ENCODE assay signal across 8 cellular contexts in the genomic region with DNA sequence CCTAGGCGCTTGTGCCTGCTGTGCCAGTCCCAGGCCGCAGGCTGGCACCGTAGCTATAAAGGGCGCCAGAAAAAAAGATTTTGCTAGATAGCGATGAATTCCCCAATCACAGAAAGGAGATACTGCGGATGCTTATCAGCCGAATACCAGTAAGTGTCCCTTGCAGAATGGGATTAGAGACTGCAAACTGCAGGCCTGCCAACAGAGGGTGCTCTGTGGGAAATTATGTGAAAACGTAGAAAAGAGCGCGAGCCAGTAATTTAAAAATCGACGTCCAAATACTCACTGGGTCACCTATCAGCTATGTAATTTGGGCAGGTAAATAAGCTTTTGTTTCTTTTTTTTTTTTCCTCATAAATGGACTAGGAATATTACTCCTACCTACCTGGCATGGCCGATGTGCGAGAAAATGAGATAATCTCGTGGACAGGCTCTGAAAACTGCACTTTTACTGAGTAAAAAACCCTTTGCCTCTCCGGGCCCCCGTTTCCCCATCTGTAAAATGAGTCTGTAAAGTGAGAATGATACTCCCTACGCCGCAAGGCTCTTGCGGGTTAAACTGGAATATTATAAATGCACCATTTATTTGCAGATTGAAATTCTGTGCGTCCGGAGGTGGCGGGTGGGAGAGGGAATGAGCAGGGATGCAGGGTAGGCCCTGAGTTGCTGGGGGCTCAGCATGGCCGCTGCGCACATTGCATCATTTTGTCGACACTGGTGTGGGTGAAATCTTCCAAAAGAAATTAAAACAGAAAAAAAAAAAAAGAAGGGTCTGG. TPM values are rescaled to one million over a fixed set of nuclear protein-coding genes. Genes with fewer than 3 reads are reported as not detected.
DNase-seq lines count a peak whose midpoint lies in the region; ATAC-seq and TF ChIP-seq lines count a peak whose summit lies in the region.

No MANE protein-coding gene starts in this region.

- ATAC-seq in HG02884 (IDR thresholded peaks at IDR 0.05; ENCODE audit: unreplicated experiment), result peak; percentile 37
- no peak for ATAC-seq in HG03571 (IDR thresholded peaks at IDR 0.05; ENCODE audit: unreplicated experiment)

- peak; percentile 62 for DNase-seq in GM12864 (ENCODE audit: low read depth)
- DNase-seq in NCI-H2196 treated with DMSO at 0.1 percent for 48 hours (lab: John Stamatoyannopoulos, UW; ENCODE audit: unreplicated experiment), result peak; percentile 74
- DNase-seq in central memory CD4-positive, alpha-beta T cell, result peak; percentile 60
- DNase-seq in kidney epithelial cell (ENCODE audit: low read depth), result no peak
- DNase-seq in stimulated activated CD4-positive, alpha-beta T cell treated with anti-CD3 and anti-CD28 coated beads, Interleukin-15, amount 100 ng/mL, for 1 hour (ENCODE audit: low read depth in 1 of 2, low spot score in 1 of 2), result peak; percentile 26 to 49

- H3K27me3 ChIP-seq in kidney epithelial cell (ENCODE audit: control insufficient read depth, insufficient read depth, low read length), result no peaks in the 10 kb centered on the region

- H3K36me3 ChIP-seq in kidney epithelial cell (ENCODE audit: control insufficient read depth, insufficient read depth, low read length), result no peaks in the 10 kb centered on the region

- TF ChIP-seq CTCF in GM12864 (IDR thresholded peaks at IDR 0.05; ENCODE audit: low read depth, low read length, missing control alignments), result peak; percentile 81
- peak; percentile 84 for TF ChIP-seq CTCF in WI38 (IDR thresholded peaks at IDR 0.05; ENCODE audit: low read depth, low read length)
- TF ChIP-seq CTCF in kidney epithelial cell (IDR thresholded peaks at IDR 0.05; ENCODE audit: insufficient read depth, low read length, poor library complexity, severe bottlenecking), result peak; percentile 81

- H3K4me3 ChIP-seq in GM12864 (ENCODE audit: low read depth, low read length), result peak overlapping the region; percentile 73
- H3K4me3 ChIP-seq in WI38 (ENCODE audit: low read depth, low read length), result peak overlapping the region; percentile 88
- peak overlapping the region; percentile 68 for H3K4me3 ChIP-seq in kidney epithelial cell (ENCODE audit: low read depth, low read length)

RNA-seq across cellular contexts. Expression of gene COG1, which starts 1.2 kb away (rescaled TPM):
- 26.3 and 26.7 TPM in 2 replicates for total RNA-seq in kidney epithelial cell

RNA-seq across cellular contexts. Expression of gene SSTR2, which starts 26.8 kb away (rescaled TPM):
- 0.17 and 0.27 TPM in 2 replicates for total RNA-seq in kidney epithelial cell
